ENCODE assay signal across 8 cellular contexts in genomic region chr10:122954731-122955050, GRCh38. TPM values are rescaled to one million over a fixed set of nuclear protein-coding genes. Genes with fewer than 3 reads are reported as not detected.
DNase-seq lines count a peak whose midpoint lies in the region; ATAC-seq, FAIRE-seq and TF ChIP-seq lines count a peak whose summit lies in the region.

No MANE protein-coding gene starts in this region.

- peaks cover 41% of the 10 kb centered on the region for H3K4me1 Mint-ChIP-seq in activated CD4-positive, alpha-beta T cell treated with anti-CD3 and anti-CD28 coated beads, Interleukin-2, amount 10 ng/mL, durations not matched to agents 7 days and 5 days
- H3K4me1 Mint-ChIP-seq in activated naive CD8-positive, alpha-beta T cell (ENCODE audit: low read depth), result peaks cover 25% of the 10 kb centered on the region

- no peak for DNase-seq in activated CD4-positive, alpha-beta T cell treated with anti-CD3 and anti-CD28 coated beads, Interleukin-2, amount 10 ng/mL, durations not matched to agents 7 days and 5 days
- no peak for DNase-seq in activated CD4-positive, alpha-beta T cell treated with anti-CD3 and anti-CD28 coated beads, Interleukin-2, amount 50 U/mL, for 48 hours
- DNase-seq in keratinocyte (ENCODE audit: low read depth, low spot score) (no peak), suprapubic skin (ENCODE audit: low spot score in 2 of 2) (peak in 1 of 2 donors; percentile 62), NCI-H2196 treated with DMSO at 0.1 percent for 48 hours (lab: John Stamatoyannopoulos, UW; ENCODE audit: unreplicated experiment) (no peak), WERI-Rb-1 (no peak)

- peak overlapping the region; percentile 81 for H3K4me2 ChIP-seq in keratinocyte (ENCODE audit: control insufficient read depth, extremely low read depth, insufficient read depth, low read depth, low read length)

- H3K36me3 ChIP-seq in keratinocyte (ENCODE audit: control insufficient read depth in 2 of 2, extremely low read depth in 1 of 2, insufficient read depth in 2 of 2, low read length in 2 of 2) (peaks cover 0 to 3% of the 10 kb centered on the region in 2 experiments), suprapubic skin (no peaks in the 10 kb centered on the region), WERI-Rb-1 (no peaks in the 10 kb centered on the region)

- H3K9me3 ChIP-seq in keratinocyte (ENCODE audit: control insufficient read depth, low read depth, low read length), result peaks cover 2% of the 10 kb centered on the region
- H3K9me3 ChIP-seq in suprapubic skin, result no peaks in the 10 kb centered on the region
- H3K9me3 ChIP-seq in WERI-Rb-1 (ENCODE audit: severe bottlenecking), result peaks cover 6% of the 10 kb centered on the region

- H3K9ac ChIP-seq in keratinocyte (ENCODE audit: control insufficient read depth, extremely low read depth, insufficient read depth, low read length), result no peak overlapping the region

- no peak for TF ChIP-seq CTCF in keratinocyte (optimal IDR thresholded peaks at IDR 0.05 in 1 of 3, IDR thresholded peaks at IDR 0.05 in 1 of 3, conservative IDR thresholded peaks at IDR 0.05 in 1 of 3; ENCODE audit: extremely low read depth in 1 of 3, insufficient read depth in 2 of 3, low read length in 3 of 3)
- no peak for TF ChIP-seq CTCF in suprapubic skin (IDR thresholded peaks at IDR 0.05)
- no peak for TF ChIP-seq CTCF in WERI-Rb-1 (IDR thresholded peaks at IDR 0.05; ENCODE audit: low read depth, low read length)

- H3K27ac Mint-ChIP-seq in activated CD4-positive, alpha-beta T cell treated with anti-CD3 and anti-CD28 coated beads, Interleukin-2, amount 10 ng/mL, durations not matched to agents 7 days and 5 days, result peak overlapping the region; percentile 92
- no peak overlapping the region for H3K27ac Mint-ChIP-seq in activated naive CD8-positive, alpha-beta T cell

- peaks cover 22% of the 10 kb centered on the region for H3K27me3 Mint-ChIP-seq in activated CD4-positive, alpha-beta T cell treated with anti-CD3 and anti-CD28 coated beads, Interleukin-2, amount 10 ng/mL, durations not matched to agents 7 days and 5 days
- no peaks in the 10 kb centered on the region for H3K27me3 Mint-ChIP-seq in activated naive CD8-positive, alpha-beta T cell

- dilution Hi-C loops in keratinocyte (cut with MboI; ENCODE audit: extremely low pct_ligation_motif_present, low sequenced_read_pairs), result no loop called here

- 80% methylated on average over 12 of the region's 13 CpGs for WGBS in suprapubic skin

- peaks cover 8% of the 10 kb centered on the region for H3K79me2 ChIP-seq in keratinocyte (ENCODE audit: control insufficient read depth, insufficient read depth, low read length)

- POLR2A ChIA-PET in activated CD4-positive, alpha-beta T cell treated with anti-CD3 and anti-CD28 coated beads, Interleukin-2, amount 10 ng/mL, durations not matched to agents 7 days and 5 days (lab: Charles Lee), result no interaction called here

- H3K27me3 ChIP-seq in keratinocyte (ENCODE audit: control insufficient read depth, extremely low read depth, insufficient read depth, low read length) (no peaks in the 10 kb centered on the region), suprapubic skin (no peaks in the 10 kb centered on the region), WERI-Rb-1 (ENCODE audit: insufficient read depth, low read depth, severe bottlenecking) (no peaks in the 10 kb centered on the region)

- no peak for TF ChIP-seq EP300 in suprapubic skin (IDR thresholded peaks at IDR 0.05)

- H3K9me1 ChIP-seq in keratinocyte (ENCODE audit: control insufficient read depth, extremely low read depth, insufficient read depth, low read length), result no peaks in the 10 kb centered on the region

- peak overlapping the region in 1 of 3 experiments; percentile 40 for H3K4me3 ChIP-seq in keratinocyte (ENCODE audit: control insufficient read depth in 2 of 3, extremely low read depth in 1 of 3, insufficient read depth in 2 of 3, low read depth in 1 of 3, low read length in 3 of 3)
- peak overlapping the region; percentile 62 for H3K4me3 ChIP-seq in suprapubic skin
- no peak overlapping the region for H3K4me3 ChIP-seq in WERI-Rb-1 (ENCODE audit: low read depth, low read length)

- FAIRE-seq in keratinocyte (lab: Jason Lieb, UNC), result no peak

- H3K9me3 Mint-ChIP-seq in activated CD4-positive, alpha-beta T cell treated with anti-CD3 and anti-CD28 coated beads, Interleukin-2, amount 10 ng/mL, durations not matched to agents 7 days and 5 days, result peaks cover 8% of the 10 kb centered on the region
- H3K9me3 Mint-ChIP-seq in activated naive CD8-positive, alpha-beta T cell (ENCODE audit: low read depth), result no peaks in the 10 kb centered on the region

- CTCF ChIA-PET in activated CD4-positive, alpha-beta T cell treated with anti-CD3 and anti-CD28 coated beads, Interleukin-2, amount 10 ng/mL, durations not matched to agents 7 days and 5 days (lab: Charles Lee), result interaction anchor here (0.6 to 5.1 kb wide), 3 partner anchors 26 to 838 kb away, joined by 3 to 16 read pairs (median 3); partner anchors contain the start of gene PSTK

- TF ChIP-seq POLR2A in suprapubic skin (IDR thresholded peaks at IDR 0.05), result no peak

- no peak overlapping the region for H3K27ac ChIP-seq in keratinocyte (ENCODE audit: control insufficient read depth, insufficient read depth, low read length)
- H3K27ac ChIP-seq in suprapubic skin, result no peak overlapping the region
- no peak overlapping the region for H3K27ac ChIP-seq in WERI-Rb-1

- H3K4me3 Mint-ChIP-seq in activated CD4-positive, alpha-beta T cell treated with anti-CD3 and anti-CD28 coated beads, Interleukin-2, amount 10 ng/mL, durations not matched to agents 7 days and 5 days, result peak overlapping the region; percentile 86
- H3K4me3 Mint-ChIP-seq in activated naive CD8-positive, alpha-beta T cell, result peak overlapping the region; percentile 38

- peak overlapping the region; percentile 100 for H2AFZ ChIP-seq in keratinocyte (ENCODE audit: control insufficient read depth, low read length)

- H3K4me1 ChIP-seq in keratinocyte (ENCODE audit: control insufficient read depth, extremely low read depth, insufficient read depth, low read length), result peaks cover 7% of the 10 kb centered on the region
- H3K4me1 ChIP-seq in suprapubic skin, result peaks cover 24% of the 10 kb centered on the region

- no peaks in the 10 kb centered on the region for H4K20me1 ChIP-seq in keratinocyte (ENCODE audit: control insufficient read depth, extremely low read depth, insufficient read depth, low read length)

- no peak for ATAC-seq in HG02981 (IDR thresholded peaks at IDR 0.05; ENCODE audit: unreplicated experiment)

- peaks cover 22% of the 10 kb centered on the region for H3K36me3 Mint-ChIP-seq in activated CD4-positive, alpha-beta T cell treated with anti-CD3 and anti-CD28 coated beads, Interleukin-2, amount 10 ng/mL, durations not matched to agents 7 days and 5 days (ENCODE audit: low read depth)
- H3K36me3 Mint-ChIP-seq in activated naive CD8-positive, alpha-beta T cell, result peaks cover 3% of the 10 kb centered on the region

RNA-seq across cellular contexts. Expression of gene C10orf88, which starts 0.7 kb away (rescaled TPM):
- total RNA-seq in activated CD4-positive, alpha-beta T cell treated with anti-CD3 and anti-CD28 coated beads, Interleukin-2, amount 10 ng/mL, durations not matched to agents 7 days and 5 days, result 10 to 100 TPM; 12.7 to 16.0 TPM
- 4.5 to 8.4 TPM (median 5.2 TPM) in 3 replicates for polyA plus RNA-seq in keratinocyte
- polyA plus RNA-seq in keratinocyte (2011; ENCODE audit: low read depth), result 5.4 TPM
- polyA plus RNA-seq in keratinocyte (2011; cell fraction: cytosol; rRNA removed), result 2.9 and 5.4 TPM in 2 replicates
- polyA plus RNA-seq in keratinocyte (2011; cell fraction: nucleus; rRNA removed), result 9.8 and 13.7 TPM in 2 replicates
- 6.5 and 6.8 TPM in 2 replicates for polyA plus RNA-seq in keratinocyte (2012; ENCODE audit: low replicate concordance)
- 3.8 to 16.1 TPM (median 5.8 TPM) in 3 replicates for polyA minus RNA-seq in keratinocyte
- 2.5 TPM for polyA minus RNA-seq in keratinocyte (2011; cell fraction: cytosol; rRNA and poly(A)+ RNA removed)
- 9.1 and 11.6 TPM in 2 replicates for polyA minus RNA-seq in keratinocyte (2011; cell fraction: nucleus; rRNA and poly(A)+ RNA removed)
- total RNA-seq in suprapubic skin, result 1 to 10 TPM; 3.7 to 8.9 (median 5.5) TPM

RNA-seq across cellular contexts. Expression of gene PSTK, which starts 25.5 kb away (rescaled TPM):
- total RNA-seq in activated CD4-positive, alpha-beta T cell treated with anti-CD3 and anti-CD28 coated beads, Interleukin-2, amount 10 ng/mL, durations not matched to agents 7 days and 5 days, result 1 to 10 TPM; 2.6 to 3.7 TPM
- polyA plus RNA-seq in keratinocyte, result 4.1 to 5.6 TPM (median 4.2 TPM) in 3 replicates
- polyA plus RNA-seq in keratinocyte (2011; ENCODE audit: low read depth), result 8.6 TPM
- polyA plus RNA-seq in keratinocyte (2011; cell fraction: cytosol; rRNA removed), result 3.3 and 4.9 TPM in 2 replicates
- 5.4 and 6.7 TPM in 2 replicates for polyA plus RNA-seq in keratinocyte (2011; cell fraction: nucleus; rRNA removed)
- 3.4 and 3.6 TPM in 2 replicates for polyA plus RNA-seq in keratinocyte (2012; ENCODE audit: low replicate concordance)
- polyA minus RNA-seq in keratinocyte, result 0.56 to 3.0 TPM (median 1.4 TPM) in 3 replicates
- polyA minus RNA-seq in keratinocyte (2011; cell fraction: cytosol; rRNA and poly(A)+ RNA removed), result 4.6 TPM
- polyA minus RNA-seq in keratinocyte (2011; cell fraction: nucleus; rRNA and poly(A)+ RNA removed), result 2.4 and 2.6 TPM in 2 replicates
- 1 to 10 TPM; 3.4 to 7.9 (median 5.7) TPM for total RNA-seq in suprapubic skin

RNA-seq across cellular contexts. Expression of gene FAM24A, which starts 44.3 kb away (rescaled TPM):
- total RNA-seq in activated CD4-positive, alpha-beta T cell treated with anti-CD3 and anti-CD28 coated beads, Interleukin-2, amount 10 ng/mL, durations not matched to agents 7 days and 5 days, result not detected
- polyA plus RNA-seq in keratinocyte, result not detected in 3 replicates
- polyA plus RNA-seq in keratinocyte (2011; ENCODE audit: low read depth), result not detected
- not detected in 2 replicates for polyA plus RNA-seq in keratinocyte (2011; cell fraction: cytosol; rRNA removed)
- not detected in 2 replicates for polyA plus RNA-seq in keratinocyte (2011; cell fraction: nucleus; rRNA removed)
- not detected in 2 replicates for polyA plus RNA-seq in keratinocyte (2012; ENCODE audit: low replicate concordance)
- polyA minus RNA-seq in keratinocyte, result not detected in 3 replicates
- polyA minus RNA-seq in keratinocyte (2011; cell fraction: cytosol; rRNA and poly(A)+ RNA removed), result not detected
- polyA minus RNA-seq in keratinocyte (2011; cell fraction: nucleus; rRNA and poly(A)+ RNA removed), result not detected in 2 replicates
- total RNA-seq in suprapubic skin, result not detected

RNA-seq across cellular contexts. Expression of gene IKZF5, which starts 53.9 kb away (rescaled TPM):
- total RNA-seq in activated CD4-positive, alpha-beta T cell treated with anti-CD3 and anti-CD28 coated beads, Interleukin-2, amount 10 ng/mL, durations not matched to agents 7 days and 5 days, result 10 to 100 TPM; 14.3 to 14.6 TPM
- polyA plus RNA-seq in keratinocyte, result 4.6 to 6.5 TPM (median 6.0 TPM) in 3 replicates
- 23.0 TPM for polyA plus RNA-seq in keratinocyte (2011; ENCODE audit: low read depth)
- polyA plus RNA-seq in keratinocyte (2011; cell fraction: cytosol; rRNA removed), result 3.2 and 6.9 TPM in 2 replicates
- 7.4 and 7.5 TPM in 2 replicates for polyA plus RNA-seq in keratinocyte (2011; cell fraction: nucleus; rRNA removed)
- polyA plus RNA-seq in keratinocyte (2012; ENCODE audit: low replicate concordance), result 6.4 and 8.9 TPM in 2 replicates
- 1.4 to 6.7 TPM (median 5.3 TPM) in 3 replicates for polyA minus RNA-seq in keratinocyte
- polyA minus RNA-seq in keratinocyte (2011; cell fraction: cytosol; rRNA and poly(A)+ RNA removed), result 3.1 TPM
- 4.4 and 5.7 TPM in 2 replicates for polyA minus RNA-seq in keratinocyte (2011; cell fraction: nucleus; rRNA and poly(A)+ RNA removed)
- total RNA-seq in suprapubic skin, result 10 to 100 TPM in 3 of 4 donors, 1 to 10 TPM in 1; 9.5 to 25.2 (median 12.9) TPM

RNA-seq across cellular contexts. Expression of gene ACADSB, which starts 54.1 kb away (rescaled TPM):
- total RNA-seq in activated CD4-positive, alpha-beta T cell treated with anti-CD3 and anti-CD28 coated beads, Interleukin-2, amount 10 ng/mL, durations not matched to agents 7 days and 5 days, result 10 to 100 TPM; 21.4 to 25.1 TPM
- polyA plus RNA-seq in keratinocyte, result 5.0 to 10.1 TPM (median 6.0 TPM) in 3 replicates
- polyA plus RNA-seq in keratinocyte (2011; ENCODE audit: low read depth), result 2.7 TPM
- polyA plus RNA-seq in keratinocyte (2011; cell fraction: cytosol; rRNA removed), result 3.5 and 7.7 TPM in 2 replicates
- 4.4 and 6.5 TPM in 2 replicates for polyA plus RNA-seq in keratinocyte (2011; cell fraction: nucleus; rRNA removed)
- 4.4 and 5.3 TPM in 2 replicates for polyA plus RNA-seq in keratinocyte (2012; ENCODE audit: low replicate concordance)
- 1.3 to 6.1 TPM (median 4.4 TPM) in 3 replicates for polyA minus RNA-seq in keratinocyte
- 3.3 TPM for polyA minus RNA-seq in keratinocyte (2011; cell fraction: cytosol; rRNA and poly(A)+ RNA removed)
- polyA minus RNA-seq in keratinocyte (2011; cell fraction: nucleus; rRNA and poly(A)+ RNA removed), result 1.4 and 4.0 TPM in 2 replicates
- 10 to 100 TPM; 18.0 to 36.9 (median 27.4) TPM for total RNA-seq in suprapubic skin
